ENCODE assay signal across 8 cellular contexts in genomic region chr9:75147638-75148037, GRCh38. TPM values are rescaled to one million over a fixed set of nuclear protein-coding genes. Genes with fewer than 3 reads are reported as not detected.
DNase-seq lines count a peak whose midpoint lies in the region; ATAC-seq and TF ChIP-seq lines count a peak whose summit lies in the region.

No MANE protein-coding gene starts in this region.

- peak overlapping the region; percentile 100 for H3K27ac Mint-ChIP-seq in activated T-cell treated with anti-CD3 and anti-CD28 coated beads, Interleukin-2, amount 50 U/mL, for 72 hours
- peak overlapping the region; percentile 89 for H3K27ac Mint-ChIP-seq in stimulated activated naive CD8-positive, alpha-beta T cell treated with anti-CD3 and anti-CD28 coated beads, Interleukin-15, Interleukin-2, amounts not matched to agents 100 ng/mL and 50 ng/mL, for 24 hours
- no peak overlapping the region for H3K27ac Mint-ChIP-seq in glutamatergic neuron (ENCODE audit: unreplicated experiment)

- no peaks in the 10 kb centered on the region for H3K9me3 ChIP-seq in ovary

- intact Hi-C loops in ovary (cut with DNase I) = loop anchor here in 1 of 4 donors (5.0 kb wide), 1 partner anchor 775 kb away; no protein-coding TSS in a partner anchor

- H3K4me3 ChIP-seq in HL-60 (replicated peaks; ENCODE audit: insufficient read depth, low read length) (no peak overlapping the region), ovary (no peak overlapping the region)

- no peak for TF ChIP-seq CTCF in HL-60 (IDR thresholded peaks at IDR 0.05; ENCODE audit: insufficient read depth, low read length)
- no peak for TF ChIP-seq CTCF in glutamatergic neuron (IDR thresholded peaks at IDR 0.05; ENCODE audit: partially characterized antibody, unreplicated experiment)
- no peak for TF ChIP-seq CTCF in ovary (IDR thresholded peaks at IDR 0.05)

- peak overlapping the region; percentile 68 to 92 for H3K4me3 Mint-ChIP-seq in activated T-cell treated with anti-CD3 and anti-CD28 coated beads, Interleukin-2, amount 50 U/mL, for 72 hours
- H3K4me3 Mint-ChIP-seq in stimulated activated naive CD8-positive, alpha-beta T cell treated with anti-CD3 and anti-CD28 coated beads, Interleukin-15, Interleukin-2, amounts not matched to agents 100 ng/mL and 50 ng/mL, for 24 hours = peak overlapping the region; percentile 65
- no peak overlapping the region for H3K4me3 Mint-ChIP-seq in glutamatergic neuron (ENCODE audit: unreplicated experiment)

- peaks cover 23 to 32% of the 10 kb centered on the region in 2 donors for H3K36me3 Mint-ChIP-seq in activated T-cell treated with anti-CD3 and anti-CD28 coated beads, Interleukin-2, amount 50 U/mL, for 72 hours (ENCODE audit: insufficient read depth in 2 of 2)
- H3K36me3 Mint-ChIP-seq in stimulated activated naive CD8-positive, alpha-beta T cell treated with anti-CD3 and anti-CD28 coated beads, Interleukin-15, Interleukin-2, amounts not matched to agents 100 ng/mL and 50 ng/mL, for 24 hours (ENCODE audit: low read depth) = peaks cover 60% of the 10 kb centered on the region
- peaks cover 11% of the 10 kb centered on the region for H3K36me3 Mint-ChIP-seq in glutamatergic neuron (ENCODE audit: unreplicated experiment)

- no peaks in the 10 kb centered on the region for H3K36me3 ChIP-seq in ovary

- H3K27me3 Mint-ChIP-seq in activated T-cell treated with anti-CD3 and anti-CD28 coated beads, Interleukin-2, amount 50 U/mL, for 72 hours (ENCODE audit: low read depth) = no peaks in the 10 kb centered on the region
- no peaks in the 10 kb centered on the region for H3K27me3 Mint-ChIP-seq in stimulated activated naive CD8-positive, alpha-beta T cell treated with anti-CD3 and anti-CD28 coated beads, Interleukin-15, Interleukin-2, amounts not matched to agents 100 ng/mL and 50 ng/mL, for 24 hours
- H3K27me3 Mint-ChIP-seq in glutamatergic neuron (ENCODE audit: unreplicated experiment) = peaks cover 1% of the 10 kb centered on the region

- peak overlapping the region; percentile 82 for H3K27ac ChIP-seq in HL-60 (replicated peaks)
- H3K27ac ChIP-seq in ovary = no peak overlapping the region

- no peaks in the 10 kb centered on the region for H3K4me1 ChIP-seq in ovary (ENCODE audit: insufficient read depth)

- H3K9me3 Mint-ChIP-seq in activated T-cell treated with anti-CD3 and anti-CD28 coated beads, Interleukin-2, amount 50 U/mL, for 72 hours = peaks cover 6 to 8% of the 10 kb centered on the region in 2 donors
- H3K9me3 Mint-ChIP-seq in stimulated activated naive CD8-positive, alpha-beta T cell treated with anti-CD3 and anti-CD28 coated beads, Interleukin-15, Interleukin-2, amounts not matched to agents 100 ng/mL and 50 ng/mL, for 24 hours = peaks cover 12% of the 10 kb centered on the region
- H3K9me3 Mint-ChIP-seq in glutamatergic neuron (ENCODE audit: unreplicated experiment) = peaks cover 4% of the 10 kb centered on the region

- ATAC-seq in activated T-cell treated with anti-CD3 and anti-CD28 coated beads, Interleukin-2, amount 50 U/mL, for 72 hours (replicated peaks in 1 of 2) = peak; percentile 25 to 28

- H3K27me3 ChIP-seq in HL-60 (ENCODE audit: insufficient read depth, poor library complexity, severe bottlenecking) (no peaks in the 10 kb centered on the region), ovary (no peaks in the 10 kb centered on the region)

- 54 to 70% (median 55%) methylated on average over 4 of the region's 4 CpGs for WGBS in ovary, 3 donors

- peaks cover 64% of the 10 kb centered on the region for H3K4me1 Mint-ChIP-seq in activated T-cell treated with anti-CD3 and anti-CD28 coated beads, Interleukin-2, amount 50 U/mL, for 72 hours (ENCODE audit: low read depth)
- H3K4me1 Mint-ChIP-seq in stimulated activated naive CD8-positive, alpha-beta T cell treated with anti-CD3 and anti-CD28 coated beads, Interleukin-15, Interleukin-2, amounts not matched to agents 100 ng/mL and 50 ng/mL, for 24 hours (ENCODE audit: low read depth) = peaks cover 78% of the 10 kb centered on the region
- H3K4me1 Mint-ChIP-seq in glutamatergic neuron (ENCODE audit: low read depth, unreplicated experiment) = no peaks in the 10 kb centered on the region

- TF ChIP-seq POLR2A in ovary (IDR thresholded peaks at IDR 0.05) = no peak

- TF ChIP-seq EP300 in ovary (IDR thresholded peaks at IDR 0.05) = no peak

- DNase-seq in activated T-cell treated with anti-CD3 and anti-CD28 coated beads, Interleukin-2, amount 50 U/mL, for 72 hours = no peak
- DNase-seq in activated T-cell treated with anti-CD3 and anti-CD28 coated beads for 4 hours (no peak), HL-60 (ENCODE audit: low read depth in 1 of 2, low spot score in 1 of 2) (peak; percentile 40 to 46), astrocyte of the hippocampus (ENCODE audit: low read depth, low spot score) (peak; percentile 9), glutamatergic neuron (no peak), C1 segment of cervical spinal cord (lab: John Stamatoyannopoulos, UW) (no peak), ovary (no peak)

RNA-seq across cellular contexts. Expression of gene OSTF1, which starts 59.3 kb away (rescaled TPM):
- 100 to 1,000 TPM in 1 of 2 donors, 10 to 100 TPM in 1; 71.9 to 109 TPM for total RNA-seq in activated T-cell treated with anti-CD3 and anti-CD28 coated beads, Interleukin-2, amount 50 U/mL, for 72 hours
- 38.4 TPM for total RNA-seq in glutamatergic neuron (ENCODE audit: unreplicated experiment)
- 10 to 100 TPM; 15.1 to 46.9 (median 20.0) TPM for total RNA-seq in ovary
- polyA plus RNA-seq in ovary = 10 to 100 TPM; 16.3 to 43.2 TPM

RNA-seq across cellular contexts. Expression of gene NMRK1, which starts 59.7 kb away (rescaled TPM):
- total RNA-seq in activated T-cell treated with anti-CD3 and anti-CD28 coated beads, Interleukin-2, amount 50 U/mL, for 72 hours = 10 to 100 TPM; 41.0 to 59.3 TPM
- total RNA-seq in glutamatergic neuron (ENCODE audit: unreplicated experiment) (6.1 TPM), ovary (10 to 100 TPM; 14.6 to 40.0 (median 22.5) TPM)
- 10 to 100 TPM; 31.9 to 33.4 TPM for polyA plus RNA-seq in ovary

Comparison
In these comparisons a context has a peak if more than half of its experiments do, and no peak if none do; other contexts are left out.
1. DNase-seq: peak in HL-60 (2 of 2) and astrocyte of the hippocampus (single experiment); none in activated T-cell treated with anti-CD3 and anti-CD28 coated beads, Interleukin-2, amount 50 U/mL, for 72 hours (0 of 2), activated T-cell treated with anti-CD3 and anti-CD28 coated beads for 4 hours (single experiment), glutamatergic neuron (single experiment), C1 segment of cervical spinal cord (0 of 14) and ovary (0 of 5).